ENCODE assay signal across 12 cellular contexts in genomic region chr1:222521299-222522104, GRCh38. TPM values are rescaled to one million over a fixed set of nuclear protein-coding genes. Genes with fewer than 3 reads are reported as not detected.
A peak's percentile ranks its signal among the peaks of the same experiment; 100 is the strongest.
DNase-seq lines count a peak whose midpoint lies in the region; ATAC-seq and TF ChIP-seq lines count a peak whose summit lies in the region.
"Had no signal": no experiment of that assay in that cellular context is flagged by ENCODE, and none has a peak within 500 bp of the region (broad histone marks: within the 10 kb centered on the region; RNA-seq: fewer than 3 reads in every experiment).

No MANE protein-coding gene starts in this region.

- H3K4me3 ChIP-seq in choroid plexus epithelial cell (ENCODE audit: low read depth, low read length), result no peak overlapping the region
- H3K4me3 ChIP-seq: mucosa of descending colon, upper lobe of right lung had no signal

- no peaks in the 10 kb centered on the region for H3K9me3 Mint-ChIP-seq in activated T-cell treated with anti-CD3 and anti-CD28 coated beads, Interleukin-2, amount 50 U/mL, for 24 hours
- no peaks in the 10 kb centered on the region for H3K9me3 Mint-ChIP-seq in activated T-helper 17 cell treated with anti-CD3 and anti-CD28 coated beads, Interleukin-2, amount 50 U/mL, for 72 hours

- no peak for TF ChIP-seq CTCF in choroid plexus epithelial cell (conservative IDR thresholded peaks at IDR 0.05; ENCODE audit: low read depth, low read length)

- no peak overlapping the region for H3K27ac Mint-ChIP-seq in activated T-cell treated with anti-CD3 and anti-CD28 coated beads, Interleukin-2, amount 50 U/mL, for 24 hours
- no peak overlapping the region for H3K27ac Mint-ChIP-seq in activated T-helper 17 cell treated with anti-CD3 and anti-CD28 coated beads, Interleukin-2, amount 50 U/mL, for 72 hours

- H3K36me3 Mint-ChIP-seq in activated T-cell treated with anti-CD3 and anti-CD28 coated beads, Interleukin-2, amount 50 U/mL, for 24 hours (ENCODE audit: low read depth), result no peaks in the 10 kb centered on the region
- H3K36me3 Mint-ChIP-seq in activated T-helper 17 cell treated with anti-CD3 and anti-CD28 coated beads, Interleukin-2, amount 50 U/mL, for 72 hours (ENCODE audit: low read depth), result no peaks in the 10 kb centered on the region

- peaks cover 4% of the 10 kb centered on the region for H3K27me3 Mint-ChIP-seq in activated T-cell treated with anti-CD3 and anti-CD28 coated beads, Interleukin-2, amount 50 U/mL, for 24 hours
- H3K27me3 Mint-ChIP-seq in activated T-helper 17 cell treated with anti-CD3 and anti-CD28 coated beads, Interleukin-2, amount 50 U/mL, for 72 hours, result peaks cover 3% of the 10 kb centered on the region

- DNase-seq in EL (peak; percentile 74), NCI-H226 (peak; percentile 67), choroid plexus epithelial cell (ENCODE audit: low read depth) (peak; percentile 68), lung microvascular endothelial cell (ENCODE audit: low read depth in 2 of 2) (peak; percentile 19 to 69), GOT3 (lab: John Stamatoyannopoulos, UW) (no peak)
- no peak for DNase-seq in activated T-cell treated with anti-CD3 and anti-CD28 coated beads, Interleukin-2, amount 50 U/mL, for 24 hours
- DNase-seq: mucosa of descending colon, NCI-H2029 treated with DMSO at 0.1 percent for 48 hours, upper lobe of right lung had no signal

- no peak for ATAC-seq in activated T-helper 17 cell treated with anti-CD3 and anti-CD28 coated beads, Interleukin-2, amount 50 U/mL, for 72 hours (replicated peaks)
- no peak for ATAC-seq in GM18868 (IDR thresholded peaks at IDR 0.05; ENCODE audit: unreplicated experiment)
- ATAC-seq: mucosa of descending colon, right cardiac atrium, upper lobe of right lung had no signal

- no peaks in the 10 kb centered on the region for H3K4me1 Mint-ChIP-seq in activated T-cell treated with anti-CD3 and anti-CD28 coated beads, Interleukin-2, amount 50 U/mL, for 24 hours (ENCODE audit: low read depth)
- H3K4me1 Mint-ChIP-seq in activated T-helper 17 cell treated with anti-CD3 and anti-CD28 coated beads, Interleukin-2, amount 50 U/mL, for 72 hours, result no peaks in the 10 kb centered on the region

- H3K4me3 Mint-ChIP-seq in activated T-cell treated with anti-CD3 and anti-CD28 coated beads, Interleukin-2, amount 50 U/mL, for 24 hours, result no peak overlapping the region
- no peak overlapping the region for H3K4me3 Mint-ChIP-seq in activated T-helper 17 cell treated with anti-CD3 and anti-CD28 coated beads, Interleukin-2, amount 50 U/mL, for 72 hours

RNA-seq across cellular contexts. Expression of gene HHIPL2, which starts 26.4 kb away (rescaled TPM):
- total RNA-seq in lung microvascular endothelial cell, result not detected in 2 replicates
- total RNA-seq in activated T-helper 17 cell treated with anti-CD3 and anti-CD28 coated beads, Interleukin-2, amount 50 U/mL, for 72 hours, result under 1 TPM; 0.32 to 0.56 TPM
- total RNA-seq: upper lobe of right lung had no signal

Comparison
In these comparisons a context has a peak if more than half of its experiments do, and no peak if none do; other contexts are left out.
1. DNase-seq: peak in EL (single experiment), NCI-H226 (single experiment), choroid plexus epithelial cell (single experiment) and lung microvascular endothelial cell (2 of 2); none in activated T-cell treated with anti-CD3 and anti-CD28 coated beads, Interleukin-2, amount 50 U/mL, for 24 hours (single experiment) and GOT3 (single experiment).